In the genomic region with DNA sequence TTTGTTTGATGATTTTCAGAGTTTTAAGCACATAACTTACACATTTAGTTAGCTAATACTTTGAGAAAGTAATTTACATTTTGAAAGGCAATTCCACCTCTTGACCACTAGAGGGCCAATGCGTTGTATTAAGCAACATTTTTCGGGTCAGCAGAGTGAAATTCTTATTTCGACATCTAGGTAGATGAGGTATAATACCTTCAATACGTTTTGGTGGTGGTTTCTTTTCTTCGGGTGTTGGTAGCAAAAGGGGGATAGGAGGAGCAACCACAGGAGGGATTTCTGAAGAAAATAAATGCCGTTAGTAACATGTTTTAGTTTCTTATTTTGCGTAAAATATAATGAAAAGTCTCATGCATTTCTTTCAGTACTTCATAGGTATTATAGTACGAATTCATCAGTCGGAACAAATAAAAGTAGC, we compare ENCODE assay signal across 8 cellular contexts.
DNase-seq lines count a peak whose midpoint lies in the region; ATAC-seq and TF ChIP-seq lines count a peak whose summit lies in the region.

No MANE protein-coding gene starts in this region.

- H3K4me1 ChIP-seq in liver (ENCODE audit: control insufficient read depth in 4 of 4, insufficient read depth in 4 of 4, low read length in 3 of 4) = no peaks in the 10 kb centered on the region

- 44% methylated on average over 9 of the region's 9 CpGs for WGBS in liver

- POLR2A ChIA-PET in activated B cell treated with CpG ODN at 0.5 μM for 24 hours (lab: Charles Lee) = no interaction called here

- peaks cover 29% of the 10 kb centered on the region for H3K36me3 Mint-ChIP-seq in activated B cell treated with CpG ODN at 0.5 μM for 24 hours (ENCODE audit: low read depth)

- H3K9me3 ChIP-seq in liver (ENCODE audit: control insufficient read depth in 4 of 4, low read length in 3 of 4) = no peaks in the 10 kb centered on the region

- TF ChIP-seq RAD21 in liver (IDR thresholded peaks at IDR 0.05) = peak; percentile 44 to 64

- CTCF ChIA-PET in activated B cell treated with CpG ODN at 0.5 μM for 24 hours (lab: Charles Lee) = interaction anchor here (0.8 to 1.9 kb wide), 4 partner anchors 9 to 19 kb away, joined by 4 to 9 read pairs (median 6); no protein-coding TSS in a partner anchor

- no peaks in the 10 kb centered on the region for H3K36me3 ChIP-seq in liver (ENCODE audit: control insufficient read depth in 4 of 4, insufficient read depth in 3 of 4, low read depth in 1 of 4, low read length in 3 of 4)

- H3K4me3 Mint-ChIP-seq in activated B cell treated with CpG ODN at 0.5 μM for 24 hours = no peak overlapping the region

- TF ChIP-seq CTCF in activated B cell treated with CpG ODN at 0.5 μM for 24 hours (IDR thresholded peaks at IDR 0.05) (peak; percentile 93), liver (IDR thresholded peaks at IDR 0.05; ENCODE audit: low read depth, low read length, missing input control) (peak; percentile 74)

- ATAC-seq in activated B cell treated with CpG ODN at 0.5 μM for 24 hours (ENCODE audit: low read depth) (no peak), GM18511 (IDR thresholded peaks at IDR 0.05; ENCODE audit: unreplicated experiment) (no peak)

- intact Hi-C loops in activated B cell treated with CpG ODN at 0.5 μM for 24 hours (cut with micrococcal nuclease) = loop anchor here (2.0 kb wide), 2 partner anchors 222 to 1050 kb away; partner anchors contain the start of gene FKBP7

- H3K4me3 ChIP-seq in liver (ENCODE audit: low read depth in 1 of 3, low read length in 3 of 3) = no peak overlapping the region

- H3K27ac Mint-ChIP-seq in activated B cell treated with CpG ODN at 0.5 μM for 24 hours = no peak overlapping the region

- H3K27ac ChIP-seq in liver (ENCODE audit: low read depth in 1 of 2, low read length in 2 of 2) = no peak overlapping the region

- DNase-seq in SIG-M5 treated with dmso at 0.1 percent for 504 hours (lab: John Stamatoyannopoulos, UW; ENCODE audit: unreplicated experiment) (peak; percentile 43), SIG-M5 (lab: John Stamatoyannopoulos, UW) (no peak), HuH-7.5 (ENCODE audit: low spot score) (peak; percentile 37), activated B cell treated with CpG ODN at 0.5 μM for 24 hours (no peak), NCI-H187 (lab: John Stamatoyannopoulos, UW) (no peak)
- no peak for DNase-seq in stimulated activated CD4-positive, alpha-beta T cell treated with anti-CD3 and anti-CD28 coated beads, Interleukin-2, amount 100 ng/mL, for 48 hours

- no peaks in the 10 kb centered on the region for H3K27me3 Mint-ChIP-seq in activated B cell treated with CpG ODN at 0.5 μM for 24 hours

- no peak overlapping the region for H3K9ac ChIP-seq in liver (ENCODE audit: low read depth in 1 of 2, low read length in 2 of 2)

- no peaks in the 10 kb centered on the region for H3K4me1 Mint-ChIP-seq in activated B cell treated with CpG ODN at 0.5 μM for 24 hours

- H3K27me3 ChIP-seq in liver (ENCODE audit: control insufficient read depth in 4 of 4, insufficient read depth in 4 of 4, low read length in 3 of 4) = no peaks in the 10 kb centered on the region

- H3K9me3 Mint-ChIP-seq in activated B cell treated with CpG ODN at 0.5 μM for 24 hours = no peaks in the 10 kb centered on the region

TF ChIP-seq in liver, 16 proteins besides CTCF, POLR2A, EP300 and RAD21:
- TF ChIP-seq GABPA (IDR thresholded peaks at IDR 0.05 in 1 of 2, conservative IDR thresholded peaks at IDR 0.05 in 1 of 2) = no peak

Comparison
In these comparisons a context has a peak if more than half of its experiments do, and no peak if none do; other contexts are left out.
1. DNase-seq: peak in SIG-M5 treated with dmso at 0.1 percent for 504 hours (single experiment) and HuH-7.5 (single experiment); none in SIG-M5 (single experiment), activated B cell treated with CpG ODN at 0.5 μM for 24 hours (single experiment), NCI-H187 (0 of 2) and stimulated activated CD4-positive, alpha-beta T cell treated with anti-CD3 and anti-CD28 coated beads, Interleukin-2, amount 100 ng/mL, for 48 hours (0 of 2).